ENCODE assay signal across 8 cellular contexts in the genomic region with DNA sequence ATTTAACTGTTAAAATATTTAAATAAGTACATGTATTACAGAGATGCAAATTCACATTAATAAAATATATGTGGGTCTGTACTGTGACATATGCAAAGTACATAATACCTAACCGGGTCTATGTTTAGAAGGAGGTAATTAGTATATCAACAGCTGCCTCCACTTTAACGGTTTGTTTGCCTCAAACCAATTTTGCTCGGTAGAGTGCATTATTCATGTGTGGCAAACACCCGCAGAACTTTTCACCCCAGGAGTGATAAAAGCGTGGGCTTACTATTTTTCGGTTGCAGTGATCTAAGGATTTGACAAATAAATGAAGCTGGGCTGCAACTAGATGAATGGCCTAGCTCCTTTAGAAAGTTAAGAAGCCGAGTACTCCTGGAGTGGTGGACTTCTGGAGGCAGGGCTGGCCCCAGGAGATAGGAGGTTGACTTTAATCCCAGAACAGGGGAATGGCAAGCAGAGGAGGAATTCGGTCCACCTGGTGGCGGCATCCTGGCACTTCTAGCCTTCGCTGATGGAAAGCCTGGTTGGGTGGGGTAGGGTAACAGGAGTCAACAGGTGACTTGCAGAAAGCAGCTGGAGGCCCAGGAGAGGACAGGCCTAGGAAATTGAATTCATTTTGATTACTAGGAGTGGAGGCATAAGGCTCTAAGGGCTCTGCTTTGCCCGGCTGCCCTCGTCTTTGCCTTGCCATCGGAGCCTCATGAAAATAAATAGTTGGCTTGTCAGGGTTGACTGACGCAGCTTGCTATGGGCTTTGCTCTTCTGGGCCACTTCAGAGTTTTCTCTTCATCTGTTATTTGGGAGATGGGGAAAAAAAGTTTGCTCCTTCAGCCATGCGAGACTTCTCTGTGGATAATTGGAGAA.
DNase-seq lines count a peak whose midpoint lies in the region; ATAC-seq and TF ChIP-seq lines count a peak whose summit lies in the region.

No MANE protein-coding gene starts in this region.

- DNase-seq in DMS79 treated with DMSO at 0.1 percent for 48 hours (lab: John Stamatoyannopoulos, UW) (peak; percentile 77), NCI-H774 (lab: John Stamatoyannopoulos, UW) (peak; percentile 61), retinal pigment epithelial cell (ENCODE audit: low read depth) (no peak), cortex of kidney (lab: John Stamatoyannopoulos, UW) (no peak)
- DNase-seq in effector memory CD8-positive, alpha-beta T cell = peak in 2 of 3 experiments; percentile 24 to 33

- H3K9me3 Mint-ChIP-seq in effector memory CD8-positive, alpha-beta T cell = no peaks in the 10 kb centered on the region

- H3K4me3 Mint-ChIP-seq in effector memory CD8-positive, alpha-beta T cell = peak overlapping the region; percentile 71 to 83

- TF ChIP-seq CTCF in retinal pigment epithelial cell (conservative IDR thresholded peaks at IDR 0.05; ENCODE audit: low read depth, low read length) = peak; percentile 41

- no peak overlapping the region for H3K4me3 ChIP-seq in retinal pigment epithelial cell (ENCODE audit: low read length)

- ATAC-seq in HG02938 (IDR thresholded peaks at IDR 0.05; ENCODE audit: unreplicated experiment) (peak; percentile 30), GM21619 (IDR thresholded peaks at IDR 0.05; ENCODE audit: unreplicated experiment) (no peak), GM21786 (IDR thresholded peaks at IDR 0.05; ENCODE audit: unreplicated experiment) (no peak)
- ATAC-seq in effector memory CD8-positive, alpha-beta T cell (replicated peaks) = peak; percentile 5

- no peaks in the 10 kb centered on the region for H3K27me3 Mint-ChIP-seq in effector memory CD8-positive, alpha-beta T cell

- peak overlapping the region; percentile 91 for H3K27ac Mint-ChIP-seq in effector memory CD8-positive, alpha-beta T cell

- H3K36me3 Mint-ChIP-seq in effector memory CD8-positive, alpha-beta T cell (ENCODE audit: insufficient read depth) = peaks cover 19% of the 10 kb centered on the region

- peaks cover 55 to 56% of the 10 kb centered on the region in 2 donors for H3K4me1 Mint-ChIP-seq in effector memory CD8-positive, alpha-beta T cell (ENCODE audit: low read depth in 2 of 2)

Comparison
In these comparisons a context has a peak if more than half of its experiments do, and no peak if none do; other contexts are left out.
1. DNase-seq: peak in DMS79 treated with DMSO at 0.1 percent for 48 hours (single experiment), NCI-H774 (single experiment) and effector memory CD8-positive, alpha-beta T cell (2 of 3); none in retinal pigment epithelial cell (single experiment) and cortex of kidney (single experiment).
2. ATAC-seq: peak in HG02938 (single experiment) and effector memory CD8-positive, alpha-beta T cell (single experiment); none in GM21619 (single experiment) and GM21786 (single experiment).